Comparison of ENCODE assay signal across 24 cellular contexts in the genomic region with DNA sequence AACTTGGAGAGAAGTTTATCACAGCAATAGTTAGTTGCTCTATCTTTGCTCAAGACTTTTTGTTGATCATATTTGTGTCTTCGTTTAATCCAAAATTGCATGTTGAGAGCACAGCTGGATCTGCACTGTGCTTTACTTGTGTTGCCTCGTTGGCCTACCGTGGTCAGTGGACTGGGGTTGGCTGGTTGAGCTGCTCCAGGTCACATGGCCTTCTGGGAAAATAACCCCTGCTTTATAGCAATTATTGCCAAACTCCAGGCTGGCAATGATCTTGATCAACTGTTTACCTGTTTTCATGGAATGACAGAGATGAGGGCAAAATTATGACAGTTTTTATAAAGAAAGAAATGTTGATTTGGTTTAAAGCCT. TPM values are rescaled to one million over a fixed set of nuclear protein-coding genes. Genes with fewer than 3 reads are reported as not detected.
A peak's percentile ranks its signal among the peaks of the same experiment; 100 is the strongest.
DNase-seq lines count a peak whose midpoint lies in the region; ATAC-seq and TF ChIP-seq lines count a peak whose summit lies in the region.
"Had no signal": no experiment of that assay in that cellular context is flagged by ENCODE, and none has a peak within 500 bp of the region (broad histone marks: within the 10 kb centered on the region; RNA-seq: fewer than 3 reads in every experiment).

No MANE protein-coding gene starts in this region.

- WGBS in transverse colon (ENCODE audit: low coverage in 1 of 2), 2 donors = 72% methylated on average over 3 of the region's 3 CpGs; no CpG with 5 or more reads in 1 of the 2 donors

- no peak for TF ChIP-seq CTCF in transverse colon (IDR thresholded peaks at IDR 0.05)

- H3K4me3 ChIP-seq in muscle layer of colon (ENCODE audit: low read depth in 1 of 2, low read length in 2 of 2) (no peak overlapping the region), transverse colon (no peak overlapping the region)
- H3K4me3 ChIP-seq: SJSA1 had no signal

- TF ChIP-seq POLR2A in transverse colon (IDR thresholded peaks at IDR 0.05) = no peak

- no peak for DNase-seq in Right ventricle myocardium superior
- no peak for DNase-seq in cardiac septum (ENCODE audit: low spot score)
- DNase-seq in left ventricle myocardium superior = no peak
- DNase-seq in transverse colon = no peak
- DNase-seq in NCI-H345 (lab: John Stamatoyannopoulos, UW) = no peak
- no peak for DNase-seq in SW 1271 (lab: John Stamatoyannopoulos, UW)
- no peak for DNase-seq in ACHN
- DNase-seq: 8988T; AML-193; Calu3; CD8-positive, alpha-beta memory T cell; GF-D8; GOT3; HCEC 1CT; NCI-H1105; NCI-H146; NCI-H2029; NCI-H524; NCI-H774; NK-92 treated with Interleukin-12 subunit alpha and Interleukin-12 subunit beta, amount 100 ng/mL, for 24 hours had no signal

- H3K27ac ChIP-seq in muscle layer of colon (ENCODE audit: low read depth, low read length) = peak overlapping the region; percentile 27
- peak overlapping the region in 3 of 4 donors; percentile 0 to 31 (median 22) for H3K27ac ChIP-seq in transverse colon
- H3K27ac ChIP-seq: C4-2B, KMS-11, SJSA1 had no signal

- ATAC-seq in Right ventricle myocardium superior (ENCODE audit: poor library complexity) = peak; percentile 52
- peak; percentile 69 for ATAC-seq in left ventricle myocardium superior

- H3K9me3 ChIP-seq in muscle layer of colon (ENCODE audit: low read length) (no peaks in the 10 kb centered on the region), transverse colon (no peaks in the 10 kb centered on the region)
- H3K9me3 ChIP-seq: SJSA1 had no signal

- no peak overlapping the region for H3K9ac ChIP-seq in muscle layer of colon (ENCODE audit: low read length)
- H3K9ac ChIP-seq: KMS-11 had no signal

- in situ Hi-C loops in transverse colon (cut with MboI; ENCODE audit: low pct_ligation_motif_present in 1 of 4, low pct_unique_long_range_greater_than_20kb in 1 of 4, low sequenced_read_pairs in 3 of 4) = no loop called here
- in situ Hi-C loops in ACHN (cut with HindIII; ENCODE audit: low pct_ligation_motif_present, low pct_unique_long_range_greater_than_20kb, low sequenced_read_pairs) = no loop called here

- H3K4me1 ChIP-seq in muscle layer of colon (ENCODE audit: insufficient read depth, low read length) (peaks cover 17% of the 10 kb centered on the region), transverse colon (peaks cover 0 to 3% (median 3%) of the 10 kb centered on the region in 4 donors)
- H3K4me1 ChIP-seq: SJSA1 had no signal

- TF ChIP-seq EP300 in transverse colon (IDR thresholded peaks at IDR 0.05; ENCODE audit: low read depth) = no peak

- H3K27me3 ChIP-seq in muscle layer of colon (ENCODE audit: control insufficient read depth in 1 of 2, insufficient read depth in 2 of 2, low read length in 2 of 2) = no peaks in the 10 kb centered on the region
- no peaks in the 10 kb centered on the region for H3K27me3 ChIP-seq in transverse colon
- H3K27me3 ChIP-seq: SJSA1 had no signal

- intact Hi-C loops in Right ventricle myocardium superior (cut with DNase I) = no loop called here
- intact Hi-C loops in cardiac septum (cut with DNase I) = loop anchor here (5.0 kb wide), 1 partner anchor 149 kb away; no protein-coding TSS in a partner anchor
- intact Hi-C loops in left ventricle myocardium superior (cut with micrococcal nuclease) = no loop called here
- intact Hi-C loops in transverse colon (cut with DNase I; ENCODE audit: low total_unique reads) = no loop called here

- H3K36me3 ChIP-seq in muscle layer of colon (ENCODE audit: insufficient read depth, low read length) (no peaks in the 10 kb centered on the region), transverse colon (no peaks in the 10 kb centered on the region)
- H3K36me3 ChIP-seq: SJSA1 had no signal

RNA-seq across cellular contexts. Expression of gene PLET1, which starts 5.7 kb away (rescaled TPM):
- total RNA-seq in Right ventricle myocardium superior = not detected
- total RNA-seq in cardiac septum = not detected
- not detected for total RNA-seq in left ventricle myocardium superior
- not detected for total RNA-seq in transverse colon
- total RNA-seq: Calu3; CD8-positive, alpha-beta memory T cell; SJSA1 had no signal

RNA-seq across cellular contexts. Expression of gene PTS, which starts 40.2 kb away (rescaled TPM):
- total RNA-seq in Right ventricle myocardium superior (28.7 TPM), cardiac septum (33.0 TPM), left ventricle myocardium superior (25.2 TPM), transverse colon (10 to 100 TPM in 2 of 4 donors, 1 to 10 TPM in 2; 9.7 to 29.1 (median 18.7) TPM)
